In genomic region chr2:200306969-200307811, GRCh38 we compare ENCODE assay signal across 8 cellular contexts. TPM values are rescaled to one million over a fixed set of nuclear protein-coding genes. Genes with fewer than 3 reads are reported as not detected.
A peak's percentile ranks its signal among the peaks of the same experiment; 100 is the strongest.
DNase-seq lines count a peak whose midpoint lies in the region; ATAC-seq, FAIRE-seq and TF ChIP-seq lines count a peak whose summit lies in the region.

No MANE protein-coding gene starts in this region.

- peak overlapping the region; percentile 64 to 98 (median 91) for H3K4me3 ChIP-seq in heart left ventricle

- peak overlapping the region; percentile 61 for H3K4me3 Mint-ChIP-seq in activated naive CD8-positive, alpha-beta T cell treated with anti-CD3 and anti-CD28 coated beads for 36 hours

- no peak overlapping the region for H3K27ac Mint-ChIP-seq in activated naive CD8-positive, alpha-beta T cell treated with anti-CD3 and anti-CD28 coated beads for 36 hours

- no peaks in the 10 kb centered on the region for H3K27me3 ChIP-seq in heart left ventricle

- peak overlapping the region; percentile 87 to 96 (median 92) for H3K27ac ChIP-seq in heart left ventricle

- ATAC-seq in HG02970 (IDR thresholded peaks at IDR 0.05; ENCODE audit: low FRiP score, unreplicated experiment) (peak; percentile 47), heart left ventricle (peak; percentile 29 to 84 (median 62))

- DNase-seq in AG08396 (ENCODE audit: low spot score) (peak; percentile 61), RCC 7860 (ENCODE audit: low spot score) (peak; percentile 34), heart left ventricle (peak; percentile 55 to 79 (median 61)), posterior cingulate gyrus (peak; percentile 28 to 91 (median 50)), kidney glomerular epithelial cell (lab: John Stamatoyannopoulos, UW) (no peak)
- DNase-seq in activated naive CD8-positive, alpha-beta T cell treated with anti-CD3 and anti-CD28 coated beads for 36 hours, result peak; percentile 41

- intact Hi-C loops in heart left ventricle (cut with DNase I), result loop anchor here (2.0 to 10.0 kb wide), 13 partner anchors 70 to 326 kb away; no protein-coding TSS in a partner anchor
- intact Hi-C loops in posterior cingulate gyrus (cut with DNase I), result loop anchor here (2.0 to 10.0 kb wide), 4 partner anchors 70 to 398 kb away; no protein-coding TSS in a partner anchor

- no peak for FAIRE-seq in RCC 7860 (lab: Jason Lieb, UNC)

- no peaks in the 10 kb centered on the region for H3K9me3 ChIP-seq in heart left ventricle

- peak; percentile 38 for TF ChIP-seq POLR2A in GM18526 (IDR thresholded peaks at IDR 0.05; ENCODE audit: extremely low read depth, insufficient read length)
- no peak for TF ChIP-seq POLR2A in heart left ventricle (IDR thresholded peaks at IDR 0.05)

- 0 to 2% (median 0%) methylated on average over 20 to 128 of the region's 128 CpGs for WGBS in heart left ventricle, 4 donors

- H3K27me3 Mint-ChIP-seq in activated naive CD8-positive, alpha-beta T cell treated with anti-CD3 and anti-CD28 coated beads for 36 hours, result peaks cover 53% of the 10 kb centered on the region

- H3K36me3 Mint-ChIP-seq in activated naive CD8-positive, alpha-beta T cell treated with anti-CD3 and anti-CD28 coated beads for 36 hours, result no peaks in the 10 kb centered on the region

- no peaks in the 10 kb centered on the region for H3K36me3 ChIP-seq in heart left ventricle

- peaks cover 6% of the 10 kb centered on the region for H3K4me1 Mint-ChIP-seq in activated naive CD8-positive, alpha-beta T cell treated with anti-CD3 and anti-CD28 coated beads for 36 hours

- no peaks in the 10 kb centered on the region for H3K9me3 Mint-ChIP-seq in activated naive CD8-positive, alpha-beta T cell treated with anti-CD3 and anti-CD28 coated beads for 36 hours

- peaks cover 0 to 43% (median 25%) of the 10 kb centered on the region in 12 donors for H3K4me1 ChIP-seq in heart left ventricle

- TF ChIP-seq CTCF in heart left ventricle (IDR thresholded peaks at IDR 0.05), result no peak

RNA-seq across cellular contexts. Expression of gene SPATS2L, which starts 0.7 kb away (rescaled TPM):
- 1 to 10 TPM; 8.1 to 9.4 TPM for total RNA-seq in activated naive CD8-positive, alpha-beta T cell treated with anti-CD3 and anti-CD28 coated beads for 36 hours
- total RNA-seq in heart left ventricle, result 100 to 1,000 TPM in 5 of 9 donors, 10 to 100 TPM in 4; 69.7 to 177 (median 102) TPM
- polyA plus RNA-seq in heart left ventricle, result 100 to 1,000 TPM in 1 of 2 donors, 10 to 100 TPM in 1; 34.9 to 153 TPM

Comparison
In these comparisons a context has a peak if more than half of its experiments do, and no peak if none do; other contexts are left out.
1. RNA of gene SPATS2L, which starts 0.7 kb away (total RNA-seq): 69.7 to 177 TPM in heart left ventricle; 8.1 to 9.4 TPM in activated naive CD8-positive, alpha-beta T cell treated with anti-CD3 and anti-CD28 coated beads for 36 hours; every median in the first group is over 4 times any median in the second.